ENCODE assay signal across 8 cellular contexts in genomic region chr3:152474585-152474984, GRCh38.
DNase-seq lines count a peak whose midpoint lies in the region; ATAC-seq, FAIRE-seq and TF ChIP-seq lines count a peak whose summit lies in the region.

No MANE protein-coding gene starts in this region.

- H3K4me3 ChIP-seq in fibroblast of pulmonary artery (replicated peaks; ENCODE audit: low read depth, low read length) (no peak overlapping the region), retinal pigment epithelial cell (ENCODE audit: low read length) (no peak overlapping the region)

- peak; percentile 57 for ATAC-seq in HG03469 (IDR thresholded peaks at IDR 0.05; ENCODE audit: unreplicated experiment)

- DNase-seq in D721Med (ENCODE audit: insufficient read length, low spot score) (no peak), GM19239 (ENCODE audit: insufficient read length, low spot score) (peak; percentile 13), SHP77 (lab: John Stamatoyannopoulos, UW) (peak; percentile 15 to 26), fibroblast of pulmonary artery (ENCODE audit: low read depth) (peak; percentile 94), retinal pigment epithelial cell (ENCODE audit: low read depth) (peak; percentile 25), GOT3 (lab: John Stamatoyannopoulos, UW) (no peak), NCI-H345 treated with DMSO at 0.1 percent for 48 hours (lab: John Stamatoyannopoulos, UW; ENCODE audit: unreplicated experiment) (no peak)

- TF ChIP-seq CTCF in D721Med (IDR thresholded peaks at IDR 0.05; ENCODE audit: insufficient read depth, missing control alignments) = peak; percentile 68
- TF ChIP-seq CTCF in fibroblast of pulmonary artery (IDR thresholded peaks at IDR 0.05; ENCODE audit: low read length, missing control alignments) = peak; percentile 82
- peak; percentile 65 for TF ChIP-seq CTCF in retinal pigment epithelial cell (conservative IDR thresholded peaks at IDR 0.05; ENCODE audit: low read depth, low read length)

- FAIRE-seq in D721Med (lab: Jason Lieb, UNC) (no peak), GM19239 (lab: Jason Lieb, UNC) (peak; percentile 82)

Comparison
In these comparisons a context has a peak if more than half of its experiments do, and no peak if none do; other contexts are left out.
1. DNase-seq: peak in GM19239 (single experiment), SHP77 (2 of 2), fibroblast of pulmonary artery (single experiment) and retinal pigment epithelial cell (single experiment); none in D721Med (single experiment), GOT3 (single experiment) and NCI-H345 treated with DMSO at 0.1 percent for 48 hours (single experiment).
2. Peak in every context shown above with its lines, with median percentiles within 50 percentile points of each other: CTCF ChIP-seq.